ENCODE assay signal across 1 cellular context in genomic region chr15:65791335-65792129, GRCh38.
TF ChIP-seq lines count a peak whose summit lies in the region.

No MANE protein-coding gene starts in this region.

TF ChIP-seq in HepG2, 621 proteins besides CTCF, POLR2A, EP300 and RAD21 (continued from another document and continues in another):
- TF ChIP-seq MXD3 (CRISPR knock-in tag; IDR thresholded peaks at IDR 0.05) (no peak), ZNF782 (CRISPR knock-in tag; IDR thresholded peaks at IDR 0.05; ENCODE audit: borderline replicate concordance) (no peak), ELF1 (CRISPR knock-in tag; IDR thresholded peaks at IDR 0.05) (peak; percentile 42; the same call in 1 of the 2 replicates), ZNF816 (CRISPR knock-in tag; IDR thresholded peaks at IDR 0.05; ENCODE audit: borderline replicate concordance) (no peak), HNF4A (CRISPR knock-in tag; IDR thresholded peaks at IDR 0.05) (no peak), FOXP4 (CRISPR knock-in tag; IDR thresholded peaks at IDR 0.05) (no peak), PLRG1 (conservative IDR thresholded peaks at IDR 0.05) (no peak), GATAD2A (CRISPR knock-in tag; IDR thresholded peaks at IDR 0.05) (no peak; the same call in 1 of the 2 replicates), ZNF496 (CRISPR knock-in tag; IDR thresholded peaks at IDR 0.05; ENCODE audit: insufficient replicate concordance) (no peak), ESRRA (CRISPR knock-in tag; IDR thresholded peaks at IDR 0.05; ENCODE audit: low read depth) (no peak), HHEX (CRISPR knock-in tag; IDR thresholded peaks at IDR 0.05) (no peak), SALL1 (CRISPR knock-in tag; IDR thresholded peaks at IDR 0.05) (peak; percentile 35; the same call in 1 of the 2 replicates), TP53 (CRISPR knock-in tag; conservative IDR thresholded peaks at IDR 0.05) (no peak), ZNF501 (CRISPR knock-in tag; IDR thresholded peaks at IDR 0.05) (no peak; the same call in 1 of the 2 replicates), NCOA1 (CRISPR knock-in tag; IDR thresholded peaks at IDR 0.05) (0 out of 2 replicates have a peak, but pooled peaks have one; percentile 39), ZNF777 (CRISPR knock-in tag; IDR thresholded peaks at IDR 0.05) (no peak), ZNF709 (CRISPR knock-in tag; IDR thresholded peaks at IDR 0.05) (no peak), ZBTB46 (CRISPR knock-in tag; IDR thresholded peaks at IDR 0.05; ENCODE audit: borderline replicate concordance) (no peak), ZFP82 (CRISPR knock-in tag; IDR thresholded peaks at IDR 0.05; ENCODE audit: borderline replicate concordance) (no peak), CBX5 (CRISPR knock-in tag; IDR thresholded peaks at IDR 0.05; ENCODE audit: borderline replicate concordance) (no peak), SUZ12 (IDR thresholded peaks at IDR 0.05; ENCODE audit: low read depth, low read length) (no peak), SOX5 (CRISPR knock-in tag; IDR thresholded peaks at IDR 0.05; ENCODE audit: borderline replicate concordance) (no peak), ZMYM2 (CRISPR knock-in tag; IDR thresholded peaks at IDR 0.05) (no peak), ZNF17 (CRISPR knock-in tag; IDR thresholded peaks at IDR 0.05) (no peak), ZMYM3 (CRISPR knock-in tag; IDR thresholded peaks at IDR 0.05) (no peak), MAF1 (CRISPR knock-in tag; IDR thresholded peaks at IDR 0.05; ENCODE audit: borderline replicate concordance) (no peak), ZNF710 (CRISPR knock-in tag; IDR thresholded peaks at IDR 0.05; ENCODE audit: borderline replicate concordance) (no peak), IRF2 (CRISPR knock-in tag; IDR thresholded peaks at IDR 0.05) (no peak), MTF2 (CRISPR knock-in tag; IDR thresholded peaks at IDR 0.05; ENCODE audit: borderline replicate concordance) (no peak), PHF8 (CRISPR knock-in tag; IDR thresholded peaks at IDR 0.05) (peak; percentile 45), ZSCAN29 (CRISPR knock-in tag; conservative IDR thresholded peaks at IDR 0.05) (no peak), ZNF362 (CRISPR knock-in tag; IDR thresholded peaks at IDR 0.05; ENCODE audit: borderline replicate concordance) (peak; percentile 70; the same call in 1 of the 2 replicates), IRF1 (CRISPR knock-in tag; IDR thresholded peaks at IDR 0.05; ENCODE audit: low read depth) (no peak), MYPOP (CRISPR knock-in tag; IDR thresholded peaks at IDR 0.05) (peak; percentile 49), ZNF317 (CRISPR knock-in tag; IDR thresholded peaks at IDR 0.05) (no peak), KDM6A (CRISPR knock-in tag; IDR thresholded peaks at IDR 0.05; ENCODE audit: low read depth) (no peak), ZNF772 (CRISPR knock-in tag; IDR thresholded peaks at IDR 0.05) (peak; percentile 19; the same call in 1 of the 2 replicates), NR2F2 (IDR thresholded peaks at IDR 0.05; ENCODE audit: borderline replicate concordance, low read depth) (no peak), RARA (CRISPR knock-in tag; IDR thresholded peaks at IDR 0.05) (no peak), TRIM22 (IDR thresholded peaks at IDR 0.05) (no peak), HMGXB4 (CRISPR knock-in tag; IDR thresholded peaks at IDR 0.05; ENCODE audit: borderline replicate concordance in 1 of 2, low read depth in 1 of 2) (peak in 1 of 2 experiments; percentile 56; a peak in 1 of 4 replicates), ZNF549 (CRISPR knock-in tag; IDR thresholded peaks at IDR 0.05) (no peak), AKAP8 (CRISPR knock-in tag; IDR thresholded peaks at IDR 0.05) (peak; percentile 35; the same call in 1 of the 2 replicates), ZKSCAN5 (CRISPR knock-in tag; IDR thresholded peaks at IDR 0.05) (no peak), MAFK (conservative IDR thresholded peaks at IDR 0.05 in 1 of 2, IDR thresholded peaks at IDR 0.05 in 1 of 2; ENCODE audit: low read length in 2 of 2) (no peak), IKZF1 (IDR thresholded peaks at IDR 0.05) (no peak), ARID3A (IDR thresholded peaks at IDR 0.05; ENCODE audit: low read depth, low read length) (no peak; the same call in 1 of the 2 replicates), MLX (CRISPR knock-in tag; IDR thresholded peaks at IDR 0.05) (no peak), PRMT3 (CRISPR knock-in tag; IDR thresholded peaks at IDR 0.05; ENCODE audit: borderline replicate concordance, low read depth) (no peak), ZNF749 (CRISPR knock-in tag; IDR thresholded peaks at IDR 0.05; ENCODE audit: borderline replicate concordance) (no peak)
